1 cellular context compared by ENCODE assay signal in genomic region chr9:33044677-33045282, GRCh38.
TF ChIP-seq lines count a peak whose summit lies in the region.

No MANE protein-coding gene starts in this region.

TF ChIP-seq in WTC11, 78 proteins besides CTCF, POLR2A, EP300 and RAD21 (continued from another document):
- TF ChIP-seq ATF2 (CRISPR knock-in tag; IDR thresholded peaks at IDR 0.05; ENCODE audit: borderline replicate concordance, low read depth) (no peak), ERG (CRISPR knock-in tag; IDR thresholded peaks at IDR 0.05) (no peak), ZNF317 (CRISPR knock-in tag; IDR thresholded peaks at IDR 0.05; ENCODE audit: borderline replicate concordance, low read depth) (no peak), TEAD1 (CRISPR knock-in tag; IDR thresholded peaks at IDR 0.05) (no peak), ESRRA (CRISPR knock-in tag; IDR thresholded peaks at IDR 0.05; ENCODE audit: borderline replicate concordance) (no peak), GRHL2 (CRISPR knock-in tag; IDR thresholded peaks at IDR 0.05; ENCODE audit: insufficient replicate concordance, severe bottlenecking) (no peak)
